27 cellular contexts compared by ENCODE assay signal in genomic region chr6:105598264-105598663, GRCh38.
"Had no signal": no experiment of that assay in that cellular context is flagged by ENCODE, and none has a peak within 500 bp of the region (broad histone marks: within the 10 kb centered on the region; RNA-seq: fewer than 3 reads in every experiment).

No MANE protein-coding gene starts in this region.

- H3K9me3 Mint-ChIP-seq: nephron had no signal

- H2AFZ ChIP-seq: parathyroid adenoma had no signal

- H3K4me3 Mint-ChIP-seq: activated CD4-positive, alpha-beta memory T cell treated with anti-CD3 and anti-CD28 coated beads for 36 hours; activated CD8-positive, alpha-beta memory T cell treated with anti-CD3 and anti-CD28 coated beads, Interleukin-2, amount 10 ng/mL, durations not matched to agents 7 days and 5 days; activated naive CD8-positive, alpha-beta T cell; activated T-helper 17 cell treated with anti-CD3 and anti-CD28 coated beads, Interleukin-2, amount 50 U/mL, for 72 hours; memory B cell; nephron; stimulated activated memory B cell treated with anti-CD40 and anti-IgM and Interleukin-4, amounts not matched to agents 10 μg/mL and 1 μg/mL and 100 μg/mL, for 72 hours had no signal

- H3K4me3 ChIP-seq: adrenal gland, ascending aorta, stomach, suprapubic skin, transverse colon, uterus had no signal

- DNase-seq: activated CD4-positive, alpha-beta memory T cell treated with anti-CD3 and anti-CD28 coated beads for 36 hours; activated CD4-positive, alpha-beta T cell treated with anti-CD3 and anti-CD28 coated beads for 1 hour; activated CD8-positive, alpha-beta memory T cell treated with anti-CD3 and anti-CD28 coated beads, Interleukin-2, amount 10 ng/mL, durations not matched to agents 7 days and 5 days; activated naive CD4-positive, alpha-beta T cell; adrenal gland; brain microvascular endothelial cell; central memory CD4-positive, alpha-beta T cell; effector memory CD4-positive, alpha-beta T cell; head of caudate nucleus; hypothalamus; right cardiac atrium; stimulated activated CD4-positive, alpha-beta T cell treated with anti-CD3 and anti-CD28 coated beads, Interleukin-1b, Interleukin-23, amount 100 ng/mL, for 48 hours; stomach; transverse colon; uterus had no signal

- ATAC-seq: activated CD8-positive, alpha-beta memory T cell treated with anti-CD3 and anti-CD28 coated beads, Interleukin-2, amount 10 ng/mL, durations not matched to agents 7 days and 5 days; activated T-helper 17 cell treated with anti-CD3 and anti-CD28 coated beads, Interleukin-2, amount 50 U/mL, for 72 hours; esophagus mucosa; right cardiac atrium; stimulated activated memory B cell treated with anti-CD40 and anti-IgM and Interleukin-4, amounts not matched to agents 10 μg/mL and 1 μg/mL and 100 μg/mL, for 72 hours had no signal

- H3K36me3 ChIP-seq: adrenal gland, ascending aorta, brain microvascular endothelial cell, stomach, suprapubic skin, transverse colon, uterus had no signal

- H3K27ac ChIP-seq: adrenal gland, ascending aorta, brain microvascular endothelial cell, parathyroid adenoma, stomach, suprapubic skin, transverse colon, uterus had no signal

- H3K27me3 Mint-ChIP-seq: activated CD8-positive, alpha-beta memory T cell treated with anti-CD3 and anti-CD28 coated beads, Interleukin-2, amount 10 ng/mL, durations not matched to agents 7 days and 5 days; activated T-helper 17 cell treated with anti-CD3 and anti-CD28 coated beads, Interleukin-2, amount 50 U/mL, for 72 hours; memory B cell; stimulated activated memory B cell treated with anti-CD40 and anti-IgM and Interleukin-4, amounts not matched to agents 10 μg/mL and 1 μg/mL and 100 μg/mL, for 72 hours had no signal

- H3K36me3 Mint-ChIP-seq: activated CD4-positive, alpha-beta memory T cell treated with anti-CD3 and anti-CD28 coated beads for 36 hours; activated naive CD8-positive, alpha-beta T cell; stimulated activated memory B cell treated with anti-CD40 and anti-IgM and Interleukin-4, amounts not matched to agents 10 μg/mL and 1 μg/mL and 100 μg/mL, for 72 hours had no signal

- H3K9me3 ChIP-seq: adrenal gland, ascending aorta, stomach, suprapubic skin, transverse colon, uterus had no signal

- H3K79me2 ChIP-seq: parathyroid adenoma had no signal

- H3K27ac Mint-ChIP-seq: activated CD4-positive, alpha-beta memory T cell treated with anti-CD3 and anti-CD28 coated beads for 36 hours; activated CD8-positive, alpha-beta memory T cell treated with anti-CD3 and anti-CD28 coated beads, Interleukin-2, amount 10 ng/mL, durations not matched to agents 7 days and 5 days; activated naive CD8-positive, alpha-beta T cell; activated T-helper 17 cell treated with anti-CD3 and anti-CD28 coated beads, Interleukin-2, amount 50 U/mL, for 72 hours; memory B cell; nephron; stimulated activated memory B cell treated with anti-CD40 and anti-IgM and Interleukin-4, amounts not matched to agents 10 μg/mL and 1 μg/mL and 100 μg/mL, for 72 hours had no signal

- H3K27me3 ChIP-seq: ascending aorta, brain microvascular endothelial cell, stomach, suprapubic skin, transverse colon, uterus had no signal

- H3K9ac ChIP-seq: parathyroid adenoma had no signal

- FAIRE-seq: colon, frontal cortex, TTC549 had no signal
